Comparison of ENCODE assay signal across 20 cellular contexts in genomic region chr4:19791422-19792113, GRCh38.
DNase-seq lines count a peak whose midpoint lies in the region; ATAC-seq, FAIRE-seq and TF ChIP-seq lines count a peak whose summit lies in the region.
"Had no signal": no experiment of that assay in that cellular context is flagged by ENCODE, and none has a peak within 500 bp of the region (broad histone marks: within the 10 kb centered on the region; RNA-seq: fewer than 3 reads in every experiment).

No MANE protein-coding gene starts in this region.

- H3K4me1 ChIP-seq in keratinocyte (ENCODE audit: control insufficient read depth, extremely low read depth, insufficient read depth, low read length) = no peaks in the 10 kb centered on the region

- ATAC-seq in omental fat pad (ENCODE audit: low FRiP score) = no peak
- ATAC-seq in HG03378 (IDR thresholded peaks at IDR 0.05; ENCODE audit: unreplicated experiment) = no peak
- ATAC-seq: activated CD4-positive, alpha-beta T cell treated with anti-CD3 and anti-CD28 coated beads for 36 hours; GM12878; T-helper 17 cell had no signal

- H3K27me3 ChIP-seq in brain microvascular endothelial cell (replicated peaks) (no peaks in the 10 kb centered on the region), keratinocyte (ENCODE audit: control insufficient read depth, extremely low read depth, insufficient read depth, low read length) (no peaks in the 10 kb centered on the region)

- H3K36me3 ChIP-seq in brain microvascular endothelial cell (replicated peaks) (no peaks in the 10 kb centered on the region), keratinocyte (ENCODE audit: control insufficient read depth in 2 of 2, extremely low read depth in 1 of 2, insufficient read depth in 2 of 2, low read length in 2 of 2) (no peaks in the 10 kb centered on the region)

- TF ChIP-seq CTCF in brain microvascular endothelial cell (IDR thresholded peaks at IDR 0.05; ENCODE audit: low read depth, low read length, missing control alignments) (peak; percentile 48), keratinocyte (optimal IDR thresholded peaks at IDR 0.05 in 1 of 3, IDR thresholded peaks at IDR 0.05 in 1 of 3, conservative IDR thresholded peaks at IDR 0.05 in 1 of 3; ENCODE audit: extremely low read depth in 1 of 3, insufficient read depth in 2 of 3, low read length in 3 of 3) (peak; percentile 18 to 36 (median 20)), omental fat pad (IDR thresholded peaks at IDR 0.05) (no peak)

- no peak overlapping the region for H3K4me2 ChIP-seq in keratinocyte (ENCODE audit: control insufficient read depth, extremely low read depth, insufficient read depth, low read depth, low read length)

- in situ Hi-C loops in brain microvascular endothelial cell (cut with HindIII; ENCODE audit: low pct_ligation_motif_present, low sequenced_read_pairs) = no loop called here

- no peaks in the 10 kb centered on the region for H4K20me1 ChIP-seq in keratinocyte (ENCODE audit: control insufficient read depth, extremely low read depth, insufficient read depth, low read length)

- no peak for FAIRE-seq in keratinocyte (lab: Jason Lieb, UNC)
- FAIRE-seq: GM12878, urothelium cell line had no signal

- no peaks in the 10 kb centered on the region for H3K79me2 ChIP-seq in keratinocyte (ENCODE audit: control insufficient read depth, insufficient read depth, low read length)

- DNase-seq in DMS114 treated with DMSO at 0.1 percent for 48 hours (lab: John Stamatoyannopoulos, UW; ENCODE audit: unreplicated experiment) (peak; percentile 1), HuH-7 (ENCODE audit: low spot score) (peak; percentile 6), brain microvascular endothelial cell (peak; percentile 34), keratinocyte (ENCODE audit: low read depth, low spot score) (no peak), omental fat pad (ENCODE audit: low spot score) (no peak), SIG-M5 treated with dmso at 0.1 percent for 504 hours (lab: John Stamatoyannopoulos, UW; ENCODE audit: unreplicated experiment) (no peak)
- no peak for DNase-seq in stimulated activated CD4-positive, alpha-beta T cell treated with anti-CD3 and anti-CD28 coated beads, Interleukin-2, amount 100 ng/mL, for 24 hours
- DNase-seq: activated CD4-positive, alpha-beta T cell treated with anti-CD3 and anti-CD28 coated beads for 36 hours; activated CD8-positive, alpha-beta memory T cell treated with anti-CD3 and anti-CD28 coated beads, Interleukin-2, amount 50 U/mL, for 4 hours; activated naive CD4-positive, alpha-beta T cell; MM.1S; NCI-H1930; NCI-H526 treated with DMSO at 0.1 percent for 48 hours; posterior cingulate gyrus; RPMI8226; stimulated activated CD4-positive, alpha-beta T cell treated with anti-CD3 and anti-CD28 coated beads, Interleukin-12 subunit alpha, Interleukin-12 subunit beta, amount 100 ng/mL, for 4 hours; T-helper 17 cell had no signal

- no peak overlapping the region for H2AFZ ChIP-seq in keratinocyte (ENCODE audit: control insufficient read depth, low read length)

- H3K27ac ChIP-seq in brain microvascular endothelial cell (no peak overlapping the region), keratinocyte (ENCODE audit: control insufficient read depth, insufficient read depth, low read length) (no peak overlapping the region)

- no peaks in the 10 kb centered on the region for H3K9me3 ChIP-seq in keratinocyte (ENCODE audit: control insufficient read depth, low read depth, low read length)

- H3K9me1 ChIP-seq in keratinocyte (ENCODE audit: control insufficient read depth, extremely low read depth, insufficient read depth, low read length) = no peaks in the 10 kb centered on the region

- no peak overlapping the region for H3K4me3 ChIP-seq in brain microvascular endothelial cell (ENCODE audit: low read depth, low read length)
- H3K4me3 ChIP-seq in keratinocyte (ENCODE audit: control insufficient read depth in 2 of 3, extremely low read depth in 1 of 3, insufficient read depth in 2 of 3, low read depth in 1 of 3, low read length in 3 of 3) = no peak overlapping the region
- H3K4me3 ChIP-seq: GM12878 had no signal

- H3K9ac ChIP-seq in keratinocyte (ENCODE audit: control insufficient read depth, extremely low read depth, insufficient read depth, low read length) = no peak overlapping the region

- dilution Hi-C loops in keratinocyte (cut with MboI; ENCODE audit: extremely low pct_ligation_motif_present, low sequenced_read_pairs) = no loop called here

Comparison
In these comparisons a context has a peak if more than half of its experiments do, and no peak if none do; other contexts are left out.
1. DNase-seq: peak in DMS114 treated with DMSO at 0.1 percent for 48 hours (single experiment), HuH-7 (single experiment) and brain microvascular endothelial cell (single experiment); none in keratinocyte (single experiment), omental fat pad (single experiment), SIG-M5 treated with dmso at 0.1 percent for 504 hours (single experiment) and stimulated activated CD4-positive, alpha-beta T cell treated with anti-CD3 and anti-CD28 coated beads, Interleukin-2, amount 100 ng/mL, for 24 hours (0 of 2).
2. CTCF ChIP-seq: peak in brain microvascular endothelial cell (single experiment) and keratinocyte (3 of 3); none in omental fat pad (0 of 3).